Comparison of ENCODE assay signal across 11 cellular contexts in the genomic region with DNA sequence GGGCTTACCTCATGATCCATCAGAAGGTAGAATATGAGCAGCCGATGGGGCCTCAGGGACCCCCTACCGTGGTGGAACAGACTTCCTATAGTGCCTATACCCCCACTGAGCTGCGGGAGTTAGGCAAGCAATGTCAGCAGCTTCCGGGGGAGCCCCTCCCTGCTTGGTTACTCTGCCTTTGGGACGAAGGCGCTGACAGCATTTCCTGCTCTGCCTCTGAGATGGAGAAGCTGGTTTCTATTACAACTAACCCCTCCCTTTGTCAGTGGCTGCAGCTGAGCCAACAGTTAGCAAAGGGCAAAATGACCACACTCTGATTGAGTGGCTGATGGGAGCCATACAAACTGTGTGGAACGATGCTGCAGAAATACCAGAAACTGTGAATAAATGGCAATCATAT.
DNase-seq lines count a peak whose midpoint lies in the region; ATAC-seq and TF ChIP-seq lines count a peak whose summit lies in the region.
"Had no signal": no experiment of that assay in that cellular context is flagged by ENCODE, and none has a peak within 500 bp of the region (broad histone marks: within the 10 kb centered on the region; RNA-seq: fewer than 3 reads in every experiment).

No MANE protein-coding gene starts in this region.

- H3K27ac ChIP-seq in brain microvascular endothelial cell, result no peak overlapping the region

- no peak overlapping the region for H3K4me3 ChIP-seq in brain microvascular endothelial cell (ENCODE audit: low read depth, low read length)

- H3K4me3 Mint-ChIP-seq in activated CD4-positive, alpha-beta T cell treated with anti-CD3 and anti-CD28 coated beads, Interleukin-2, amount 10 ng/mL, durations not matched to agents 24 days and 14 days, result no peak overlapping the region
- H3K4me3 Mint-ChIP-seq: natural killer cell treated with Interleukin-12 subunit alpha and Interleukin-12 subunit beta and Interleukin-15 and Interleukin-18, amount 100 ng/mL, for 72 hours had no signal

- no peaks in the 10 kb centered on the region for H3K36me3 ChIP-seq in brain microvascular endothelial cell (replicated peaks)

- H3K27ac Mint-ChIP-seq in activated CD4-positive, alpha-beta T cell treated with anti-CD3 and anti-CD28 coated beads, Interleukin-2, amount 10 ng/mL, durations not matched to agents 24 days and 14 days, result no peak overlapping the region
- H3K27ac Mint-ChIP-seq: natural killer cell treated with Interleukin-12 subunit alpha and Interleukin-12 subunit beta and Interleukin-15 and Interleukin-18, amount 100 ng/mL, for 72 hours had no signal

- H3K27me3 Mint-ChIP-seq in activated CD4-positive, alpha-beta T cell treated with anti-CD3 and anti-CD28 coated beads, Interleukin-2, amount 10 ng/mL, durations not matched to agents 24 days and 14 days, result no peaks in the 10 kb centered on the region
- H3K27me3 Mint-ChIP-seq: natural killer cell treated with Interleukin-12 subunit alpha and Interleukin-12 subunit beta and Interleukin-15 and Interleukin-18, amount 100 ng/mL, for 72 hours had no signal

- peaks cover 4% of the 10 kb centered on the region for H3K4me1 Mint-ChIP-seq in activated CD4-positive, alpha-beta T cell treated with anti-CD3 and anti-CD28 coated beads, Interleukin-2, amount 10 ng/mL, durations not matched to agents 24 days and 14 days

- TF ChIP-seq CTCF in brain microvascular endothelial cell (IDR thresholded peaks at IDR 0.05; ENCODE audit: low read depth, low read length, missing control alignments), result no peak

- DNase-seq in activated CD4-positive, alpha-beta T cell treated with anti-CD3 and anti-CD28 coated beads, Interleukin-2, amount 10 ng/mL, durations not matched to agents 24 days and 14 days, result peak; percentile 64
- DNase-seq in activated CD4-positive, alpha-beta T cell treated with anti-CD3 and anti-CD28 coated beads, Interleukin-2, amount 50 U/mL, for 1 hour, result no peak
- DNase-seq in brain microvascular endothelial cell (peak; percentile 47), sciatic nerve (ENCODE audit: low spot score) (peak; percentile 61), NCI-H2081 treated with DMSO at 0.1 percent for 48 hours (lab: John Stamatoyannopoulos, UW) (no peak), posterior vena cava (ENCODE audit: low spot score) (no peak), NCI-H748 treated with DMSO at 0.1 percent for 48 hours (lab: John Stamatoyannopoulos, UW) (no peak)
- DNase-seq: NCI-H2081; stimulated activated naive CD4-positive, alpha-beta T cell treated with Interleukin-2 at 50 U/mL for 16 hours had no signal

- ATAC-seq in HG03025 (IDR thresholded peaks at IDR 0.05; ENCODE audit: low FRiP score, unreplicated experiment) (peak; percentile 66), sciatic nerve (peak; percentile 80)
- ATAC-seq: natural killer cell treated with Interleukin-12 subunit alpha and Interleukin-12 subunit beta and Interleukin-15 and Interleukin-18, amount 100 ng/mL, for 72 hours had no signal

- in situ Hi-C loops in brain microvascular endothelial cell (cut with HindIII; ENCODE audit: low pct_ligation_motif_present, low sequenced_read_pairs), result no loop called here

- intact Hi-C loops in activated CD4-positive, alpha-beta T cell treated with anti-CD3 and anti-CD28 coated beads, Interleukin-2, amount 10 ng/mL, durations not matched to agents 24 days and 14 days (cut with micrococcal nuclease), result no loop called here
- intact Hi-C loops in sciatic nerve (cut with DNase I), result no loop called here
- intact Hi-C loops in posterior vena cava (cut with DNase I), result no loop called here

- no peaks in the 10 kb centered on the region for H3K9me3 Mint-ChIP-seq in activated CD4-positive, alpha-beta T cell treated with anti-CD3 and anti-CD28 coated beads, Interleukin-2, amount 10 ng/mL, durations not matched to agents 24 days and 14 days
- H3K9me3 Mint-ChIP-seq: natural killer cell treated with Interleukin-12 subunit alpha and Interleukin-12 subunit beta and Interleukin-15 and Interleukin-18, amount 100 ng/mL, for 72 hours had no signal

- H3K36me3 Mint-ChIP-seq in activated CD4-positive, alpha-beta T cell treated with anti-CD3 and anti-CD28 coated beads, Interleukin-2, amount 10 ng/mL, durations not matched to agents 24 days and 14 days (ENCODE audit: low read depth), result no peaks in the 10 kb centered on the region
- H3K36me3 Mint-ChIP-seq: natural killer cell treated with Interleukin-12 subunit alpha and Interleukin-12 subunit beta and Interleukin-15 and Interleukin-18, amount 100 ng/mL, for 72 hours had no signal

- H3K27me3 ChIP-seq in brain microvascular endothelial cell (replicated peaks), result no peaks in the 10 kb centered on the region

Comparison
In these comparisons a context has a peak if more than half of its experiments do, and no peak if none do; other contexts are left out.
1. DNase-seq: peak in activated CD4-positive, alpha-beta T cell treated with anti-CD3 and anti-CD28 coated beads, Interleukin-2, amount 10 ng/mL, durations not matched to agents 24 days and 14 days (single experiment), brain microvascular endothelial cell (single experiment) and sciatic nerve (single experiment); none in activated CD4-positive, alpha-beta T cell treated with anti-CD3 and anti-CD28 coated beads, Interleukin-2, amount 50 U/mL, for 1 hour (single experiment), NCI-H2081 treated with DMSO at 0.1 percent for 48 hours (single experiment), posterior vena cava (single experiment) and NCI-H748 treated with DMSO at 0.1 percent for 48 hours (single experiment).